In genomic region chr18:33576999-33577687, GRCh38 we compare ENCODE assay signal across 9 cellular contexts. TPM values are rescaled to one million over a fixed set of nuclear protein-coding genes. Genes with fewer than 3 reads are reported as not detected.
A peak's percentile ranks its signal among the peaks of the same experiment; 100 is the strongest.
DNase-seq lines count a peak whose midpoint lies in the region; ATAC-seq and TF ChIP-seq lines count a peak whose summit lies in the region.
"Had no signal": no experiment of that assay in that cellular context is flagged by ENCODE, and none has a peak within 500 bp of the region (broad histone marks: within the 10 kb centered on the region; RNA-seq: fewer than 3 reads in every experiment).

No MANE protein-coding gene starts in this region.

- H3K4me3 Mint-ChIP-seq in activated naive CD4-positive, alpha-beta T cell treated with anti-CD3 and anti-CD28 coated beads, Interleukin-2, amount 50 U/mL, for 24 hours = peak overlapping the region; percentile 56
- H3K4me3 Mint-ChIP-seq in MCF 10A (ENCODE audit: unreplicated experiment) = peak overlapping the region; percentile 51
- peak overlapping the region; percentile 98 for H3K4me3 Mint-ChIP-seq in type B pancreatic cell

- peaks cover 20% of the 10 kb centered on the region for H3K27me3 Mint-ChIP-seq in activated naive CD4-positive, alpha-beta T cell treated with anti-CD3 and anti-CD28 coated beads, Interleukin-2, amount 50 U/mL, for 24 hours
- H3K27me3 Mint-ChIP-seq in MCF 10A (ENCODE audit: insufficient read depth, unreplicated experiment) = peaks cover 33% of the 10 kb centered on the region
- no peaks in the 10 kb centered on the region for H3K27me3 Mint-ChIP-seq in type B pancreatic cell

- TF ChIP-seq CTCF in MCF 10A (IDR thresholded peaks at IDR 0.05; ENCODE audit: unreplicated experiment) (no peak), type B pancreatic cell (conservative IDR thresholded peaks at IDR 0.05) (no peak), GM13976 (IDR thresholded peaks at IDR 0.05; ENCODE audit: borderline replicate concordance, control extremely low read depth, extremely low read depth, insufficient read depth, missing control alignments) (no peak)

- no peak overlapping the region for H3K27ac Mint-ChIP-seq in activated naive CD4-positive, alpha-beta T cell treated with anti-CD3 and anti-CD28 coated beads, Interleukin-2, amount 50 U/mL, for 24 hours
- H3K27ac Mint-ChIP-seq in activated naive CD4-positive, alpha-beta T cell treated with anti-CD3 and anti-CD28 coated beads, Interleukin-2, amount 50 U/mL, for 72 hours = no peak overlapping the region
- H3K27ac Mint-ChIP-seq in MCF 10A (ENCODE audit: low read depth, unreplicated experiment) (no peak overlapping the region), type B pancreatic cell (peak overlapping the region; percentile 99)

- intact Hi-C loops in MCF 10A (cut with micrococcal nuclease) = no loop called here

- DNase-seq in activated naive CD4-positive, alpha-beta T cell treated with anti-CD3 and anti-CD28 coated beads, Interleukin-2, amount 50 U/mL, for 72 hours (ENCODE audit: low spot score in 2 of 2) = no peak
- DNase-seq in MCF 10A (ENCODE audit: unreplicated experiment) = no peak
- peak; percentile 29 for DNase-seq in medulla oblongata (ENCODE audit: extremely low spot score)
- no peak for DNase-seq in type B pancreatic cell (ENCODE audit: extremely low spot score, unreplicated experiment)
- no peak for DNase-seq in NCI-H524 treated with DMSO at 0.1 percent for 48 hours (lab: John Stamatoyannopoulos, UW)
- DNase-seq in GM13976 (ENCODE audit: low spot score) = no peak
- DNase-seq: foreskin keratinocyte had no signal

- in situ Hi-C loops in GM13976 (cut with MboI; ENCODE audit: low sequenced_read_pairs, unreplicated experiment) = no loop called here

- peaks cover 3% of the 10 kb centered on the region for H3K36me3 Mint-ChIP-seq in activated naive CD4-positive, alpha-beta T cell treated with anti-CD3 and anti-CD28 coated beads, Interleukin-2, amount 50 U/mL, for 24 hours
- peaks cover 7 to 12% of the 10 kb centered on the region in 2 donors for H3K36me3 Mint-ChIP-seq in activated naive CD4-positive, alpha-beta T cell treated with anti-CD3 and anti-CD28 coated beads, Interleukin-2, amount 50 U/mL, for 72 hours
- H3K36me3 Mint-ChIP-seq in MCF 10A (ENCODE audit: insufficient read depth, unreplicated experiment) (no peaks in the 10 kb centered on the region), type B pancreatic cell (peaks cover 4% of the 10 kb centered on the region)

- POLR2A ChIA-PET in MCF 10A (lab: Yijun Ruan, JAX) = no interaction called here

- CTCF ChIA-PET in MCF 10A (lab: Yijun Ruan, JAX) = no interaction called here

- no peak for ATAC-seq in activated naive CD4-positive, alpha-beta T cell treated with anti-CD3 and anti-CD28 coated beads, Interleukin-2, amount 50 U/mL, for 72 hours
- ATAC-seq in GM21360 (IDR thresholded peaks at IDR 0.05; ENCODE audit: unreplicated experiment) = no peak

- no TSS peak for BruUV-seq in MCF 10A (replicated peaks; lab: Mats Ljungman, UMichigan)

- peaks cover 5% of the 10 kb centered on the region for H3K4me1 Mint-ChIP-seq in activated naive CD4-positive, alpha-beta T cell treated with anti-CD3 and anti-CD28 coated beads, Interleukin-2, amount 50 U/mL, for 24 hours
- H3K4me1 Mint-ChIP-seq in MCF 10A (ENCODE audit: insufficient read depth, unreplicated experiment) (no peaks in the 10 kb centered on the region), type B pancreatic cell (ENCODE audit: unreplicated experiment) (peaks cover 30% of the 10 kb centered on the region)

- H3K9me3 Mint-ChIP-seq in activated naive CD4-positive, alpha-beta T cell treated with anti-CD3 and anti-CD28 coated beads, Interleukin-2, amount 50 U/mL, for 24 hours = peaks cover 5% of the 10 kb centered on the region
- peaks cover 5 to 8% of the 10 kb centered on the region in 2 donors for H3K9me3 Mint-ChIP-seq in activated naive CD4-positive, alpha-beta T cell treated with anti-CD3 and anti-CD28 coated beads, Interleukin-2, amount 50 U/mL, for 72 hours
- H3K9me3 Mint-ChIP-seq in MCF 10A (ENCODE audit: unreplicated experiment) (no peaks in the 10 kb centered on the region), type B pancreatic cell (no peaks in the 10 kb centered on the region)

RNA-seq across cellular contexts. Expression of gene ASXL3, which starts 0.9 kb away (rescaled TPM):
- total RNA-seq in activated naive CD4-positive, alpha-beta T cell treated with anti-CD3 and anti-CD28 coated beads, Interleukin-2, amount 50 U/mL, for 72 hours = not detected
- total RNA-seq in MCF 10A (2022) = not detected in 2 replicates
- total RNA-seq in type B pancreatic cell (ENCODE audit: low replicate concordance) = 15.6 and 24.4 TPM in 2 replicates
- total RNA-seq: foreskin keratinocyte had no signal

Comparison
In these comparisons a context has a peak if more than half of its experiments do, and no peak if none do; other contexts are left out.
1. RNA of gene ASXL3, which starts 0.9 kb away (total RNA-seq): 15.6 to 24.4 TPM in type B pancreatic cell; not detected in activated naive CD4-positive, alpha-beta T cell treated with anti-CD3 and anti-CD28 coated beads, Interleukin-2, amount 50 U/mL, for 72 hours and not detected in MCF 10A; every median in the first group is over 10 times any median in the second.
2. Peak in every context shown above with its lines, with median percentiles within 50 percentile points of each other: H3K4me3 Mint-ChIP-seq.